27 cellular contexts compared by ENCODE assay signal in the genomic region with DNA sequence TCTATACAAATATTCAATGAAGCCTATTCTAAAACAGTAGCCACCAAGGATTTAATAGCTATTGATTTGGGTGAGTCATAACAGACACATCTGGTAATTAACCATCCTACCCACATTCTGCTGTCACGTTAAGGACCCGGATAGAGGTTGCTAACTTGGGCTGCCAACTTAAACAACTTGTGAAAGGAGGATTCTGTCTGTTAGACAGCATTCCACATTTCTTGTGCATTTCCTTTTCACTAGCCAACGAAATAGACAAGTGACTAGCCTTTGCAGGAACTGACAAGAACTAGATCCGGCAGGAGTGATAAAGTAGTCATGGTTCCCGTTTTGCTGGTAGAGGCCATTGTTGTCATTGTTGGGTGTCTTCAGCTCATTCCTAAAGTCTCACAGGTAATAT. TPM values are rescaled to one million over a fixed set of nuclear protein-coding genes. Genes with fewer than 3 reads are reported as not detected.
DNase-seq lines count a peak whose midpoint lies in the region; ATAC-seq and TF ChIP-seq lines count a peak whose summit lies in the region.
"Had no signal": no experiment of that assay in that cellular context is flagged by ENCODE, and none has a peak within 500 bp of the region (broad histone marks: within the 10 kb centered on the region; RNA-seq: fewer than 3 reads in every experiment).

No MANE protein-coding gene starts in this region.

- peaks cover 52% of the 10 kb centered on the region for H3K4me1 ChIP-seq in foreskin keratinocyte
- H3K4me1 ChIP-seq: BLaER1 had no signal

- ATAC-seq in foreskin keratinocyte (peak; percentile 16), GM18519 (IDR thresholded peaks at IDR 0.05; ENCODE audit: low FRiP score, unreplicated experiment) (no peak)
- ATAC-seq: GM12878, GM23338, K562 had no signal

- DNase-seq in Daoy (ENCODE audit: low read depth) (peak; percentile 66), HT1080 (ENCODE audit: low read depth) (peak; percentile 21), astrocyte of the hippocampus (ENCODE audit: low read depth, low spot score) (peak; percentile 34), foreskin keratinocyte (peak; percentile 69 to 80), hippocampal formation (lab: John Stamatoyannopoulos, UW) (no peak), T1000 (lab: John Stamatoyannopoulos, UW) (no peak)
- DNase-seq: CD4-positive, CD25-positive, alpha-beta regulatory T cell; DMS153; DND-41; H9; Kasumi-1; NCI-H1694 treated with DMSO at 0.1 percent for 48 hours; NCI-H2171 treated with DMSO at 0.1 percent for 48 hours; NCI-H345; NCI-H510A treated with DMSO at 0.1 percent for 48 hours; NCI-H774; RPMI8226; SHP77 treated with DMSO at 0.1 percent for 48 hours had no signal

- no peak overlapping the region for H3K27ac ChIP-seq in foreskin keratinocyte
- H3K27ac ChIP-seq: BLaER1 had no signal

- TF ChIP-seq CTCF in foreskin keratinocyte (conservative IDR thresholded peaks at IDR 0.05) = no peak

- no peaks in the 10 kb centered on the region for H3K27me3 ChIP-seq in foreskin keratinocyte
- H3K27me3 ChIP-seq: BLaER1 had no signal

RNA-seq across cellular contexts. Expression of gene DSCAM, which starts 9.5 kb away (rescaled TPM):
- 0.63 and 1.4 TPM in 2 replicates for total RNA-seq in Daoy (2014; rRNA removed; shearing (Covaris generic))
- 0.03 TPM in 1 of 2 replicates, not detected in the other for total RNA-seq in HT1080 (2014; rRNA removed; shearing (Covaris generic))
- polyA plus RNA-seq in HT1080 (2015; cell fraction: cytosol; rRNA removed) = not detected in 2 replicates
- 0.02 TPM in 1 of 2 replicates, not detected in the other for polyA plus RNA-seq in HT1080 (2015; cell fraction: nucleus; rRNA removed)
- 7.6 and 8.5 TPM in 2 replicates for total RNA-seq in foreskin keratinocyte
- polyA plus RNA-seq in foreskin keratinocyte = 1.5 and 1.7 TPM in 2 replicates
- total RNA-seq: A673; CD4-positive, CD25-positive, alpha-beta regulatory T cell; G401; GM12878; K562; M059J; T-helper 1 cell treated with Interleukin-12 subunit alpha and Interleukin-12 subunit beta and Interleukin-4 antibody, amounts not matched to agents 30 ng/mL and 1 ng/mL, for 36 hours had no signal
- polyA plus RNA-seq: CD4-positive, CD25-positive, alpha-beta regulatory T cell; GM12878; GM23338; K562 had no signal

Comparison
In these comparisons a context has a peak if more than half of its experiments do, and no peak if none do; other contexts are left out.
1. DNase-seq: peak in Daoy (single experiment), HT1080 (single experiment), astrocyte of the hippocampus (single experiment) and foreskin keratinocyte (2 of 2); none in hippocampal formation (0 of 2) and T1000 (single experiment).